Comparison of ENCODE assay signal across 7 cellular contexts in the genomic region with DNA sequence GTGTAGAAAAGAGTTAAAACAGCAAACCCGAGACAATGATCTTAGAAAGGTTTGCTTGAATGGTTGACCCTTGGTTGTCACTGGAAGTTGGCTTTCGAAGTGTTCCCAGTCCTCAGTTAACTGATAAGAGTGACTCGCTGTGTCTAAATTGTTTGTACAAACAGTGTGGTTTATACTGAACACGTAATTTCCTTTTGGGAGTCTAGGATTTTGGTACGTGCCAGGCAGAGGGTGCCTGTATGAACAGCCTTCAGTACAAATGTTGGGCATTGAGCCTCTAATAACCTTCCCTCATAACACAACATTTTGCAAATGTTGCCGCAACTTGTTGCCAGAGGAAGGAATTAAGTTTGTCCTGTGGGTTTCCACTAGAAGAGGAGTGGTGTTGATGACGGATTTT.
"Had no signal": no experiment of that assay in that cellular context is flagged by ENCODE, and none has a peak within 500 bp of the region (broad histone marks: within the 10 kb centered on the region; RNA-seq: fewer than 3 reads in every experiment).

No MANE protein-coding gene starts in this region.

- H3K27ac Mint-ChIP-seq: H9, IgD-negative memory B cell had no signal

- DNase-seq: GM23248, GOT3, H9, HCEC 1CT had no signal

- H3K4me3 ChIP-seq: GM23248 had no signal

- ATAC-seq: HepG2 had no signal

- H3K36me3 Mint-ChIP-seq: IgD-negative memory B cell had no signal

- H3K4me3 Mint-ChIP-seq: H9, IgD-negative memory B cell had no signal

- H3K27ac ChIP-seq: GM23248, HL-60 had no signal

- H3K4me1 Mint-ChIP-seq: H9, IgD-negative memory B cell had no signal
